In genomic region chr9:127698985-127699670, GRCh38 we compare ENCODE assay signal across 8 cellular contexts. TPM values are rescaled to one million over a fixed set of nuclear protein-coding genes. Genes with fewer than 3 reads are reported as not detected.
DNase-seq lines count a peak whose midpoint lies in the region; ATAC-seq and TF ChIP-seq lines count a peak whose summit lies in the region.

No MANE protein-coding gene starts in this region.

- H3K36me3 ChIP-seq in heart right ventricle, result peaks cover 0 to 6% (median 0%) of the 10 kb centered on the region in 9 donors
- H3K36me3 ChIP-seq in parathyroid adenoma (ENCODE audit: control insufficient read depth, insufficient read depth, low read length), result no peaks in the 10 kb centered on the region
- peaks cover 4% of the 10 kb centered on the region for H3K36me3 ChIP-seq in thoracic aorta

- H3K79me2 ChIP-seq in parathyroid adenoma, result no peaks in the 10 kb centered on the region

- H3K27ac ChIP-seq in heart right ventricle (peak overlapping the region; percentile 68 to 93 (median 86)), parathyroid adenoma (peak overlapping the region; percentile 51), thoracic aorta (peak overlapping the region; percentile 77 to 93)

- peak; percentile 26 for DNase-seq in DMS 273 (lab: John Stamatoyannopoulos, UW; ENCODE audit: unreplicated experiment)
- no peak for DNase-seq in DMS 273 treated with DMSO at 0.1 percent for 48 hours (lab: John Stamatoyannopoulos, UW)
- peak; percentile 96 for DNase-seq in SW480 (ENCODE audit: low spot score)
- peak; percentile 42 for DNase-seq in amniotic stem cell (lab: John Stamatoyannopoulos, UW)
- peak; percentile 96 to 99 for DNase-seq in heart right ventricle
- peak; percentile 94 for DNase-seq in thoracic aorta (ENCODE audit: low spot score)

- peak in 5 of 9 donors; percentile 13 to 32 (median 24) for TF ChIP-seq CTCF in heart right ventricle (IDR thresholded peaks at IDR 0.05)
- TF ChIP-seq CTCF in parathyroid adenoma (IDR thresholded peaks at IDR 0.05), result no peak
- peak; percentile 41 for TF ChIP-seq CTCF in thoracic aorta (IDR thresholded peaks at IDR 0.05)

- H3K9me3 ChIP-seq in heart right ventricle (no peaks in the 10 kb centered on the region), parathyroid adenoma (ENCODE audit: control insufficient read depth, low read length) (no peaks in the 10 kb centered on the region), thoracic aorta (no peaks in the 10 kb centered on the region)

- peaks cover 0 to 17% (median 5%) of the 10 kb centered on the region in 9 donors for H3K4me1 ChIP-seq in heart right ventricle
- peaks cover 7% of the 10 kb centered on the region for H3K4me1 ChIP-seq in parathyroid adenoma
- peaks cover 4% of the 10 kb centered on the region in 2 donors for H3K4me1 ChIP-seq in thoracic aorta (ENCODE audit: control insufficient read depth in 1 of 2, low read depth in 2 of 2)

- ATAC-seq in HG03354 (IDR thresholded peaks at IDR 0.05; ENCODE audit: poor library complexity, severe bottlenecking, unreplicated experiment) (peak; percentile 90), heart right ventricle (peak; percentile 98 to 99 (median 99)), thoracic aorta (ENCODE audit: insufficient number of reproducible peaks, low FRiP score, low read depth) (peak; percentile 97)

- WGBS in heart right ventricle, 2 donors, result 12 to 13% methylated on average over 41 of the region's 41 CpGs

- H3K9ac ChIP-seq in parathyroid adenoma, result no peak overlapping the region

- H3K27me3 ChIP-seq in heart right ventricle, result no peaks in the 10 kb centered on the region
- no peaks in the 10 kb centered on the region for H3K27me3 ChIP-seq in parathyroid adenoma (ENCODE audit: control insufficient read depth, insufficient read depth, low read length)
- no peaks in the 10 kb centered on the region for H3K27me3 ChIP-seq in thoracic aorta (replicated peaks; ENCODE audit: insufficient read depth)

- intact Hi-C loops in heart right ventricle (cut with DNase I), result loop anchor here in 1 of 10 donors (10.0 kb wide), 1 partner anchor 204 kb away; no protein-coding TSS in a partner anchor

- H3K4me3 ChIP-seq in heart right ventricle (peak overlapping the region in 8 of 10 donors; percentile 11 to 49 (median 38)), parathyroid adenoma (ENCODE audit: low read depth, low read length) (peak overlapping the region; percentile 28), thoracic aorta (peak overlapping the region; percentile 71)

- H3K4me2 ChIP-seq in parathyroid adenoma (ENCODE audit: low read length), result no peak overlapping the region

- H2AFZ ChIP-seq in parathyroid adenoma, result peak overlapping the region; percentile 85

RNA-seq across cellular contexts. Expression of gene CFAP157, which starts 7.7 kb away (rescaled TPM):
- total RNA-seq in heart right ventricle (under 1 TPM in 2 of 10 donors, not detected in 8; 0.10 to 0.13 TPM), thoracic aorta (under 1 TPM; 0.27 to 0.28 TPM)
- under 1 TPM; 0.15 to 0.19 TPM for polyA plus RNA-seq in heart right ventricle

RNA-seq across cellular contexts. Expression of gene PTRH1, which starts 16.3 kb away (rescaled TPM):
- total RNA-seq in heart right ventricle, result 10 to 100 TPM in 8 of 10 donors, 1 to 10 TPM in 2; 8.1 to 14.1 (median 11.5) TPM
- polyA plus RNA-seq in heart right ventricle, result 10 to 100 TPM; 10.8 to 47.0 TPM
- 10 to 100 TPM in 1 of 2 donors, 1 to 10 TPM in 1; 9.3 to 25.9 TPM for total RNA-seq in thoracic aorta

RNA-seq across cellular contexts. Expression of gene TTC16, which starts 16.8 kb away (rescaled TPM):
- total RNA-seq in heart right ventricle (under 1 TPM in 9 of 10 donors, not detected in 1; 0.04 to 0.61 (median 0.32) TPM), thoracic aorta (under 1 TPM; 0.14 to 0.27 TPM)
- polyA plus RNA-seq in heart right ventricle, result 1 to 10 TPM in 1 of 2 donors, under 1 TPM in 1; 0.04 to 1.4 TPM

RNA-seq across cellular contexts. Expression of gene TOR2A, which starts 36.0 kb away (rescaled TPM):
- 1 to 10 TPM; 1.5 to 6.3 (median 2.2) TPM for total RNA-seq in heart right ventricle
- polyA plus RNA-seq in heart right ventricle, result 1 to 10 TPM; 6.9 to 7.6 TPM
- 10 to 100 TPM; 14.5 to 16.9 TPM for total RNA-seq in thoracic aorta
